1 cellular context compared by ENCODE assay signal in the genomic region with DNA sequence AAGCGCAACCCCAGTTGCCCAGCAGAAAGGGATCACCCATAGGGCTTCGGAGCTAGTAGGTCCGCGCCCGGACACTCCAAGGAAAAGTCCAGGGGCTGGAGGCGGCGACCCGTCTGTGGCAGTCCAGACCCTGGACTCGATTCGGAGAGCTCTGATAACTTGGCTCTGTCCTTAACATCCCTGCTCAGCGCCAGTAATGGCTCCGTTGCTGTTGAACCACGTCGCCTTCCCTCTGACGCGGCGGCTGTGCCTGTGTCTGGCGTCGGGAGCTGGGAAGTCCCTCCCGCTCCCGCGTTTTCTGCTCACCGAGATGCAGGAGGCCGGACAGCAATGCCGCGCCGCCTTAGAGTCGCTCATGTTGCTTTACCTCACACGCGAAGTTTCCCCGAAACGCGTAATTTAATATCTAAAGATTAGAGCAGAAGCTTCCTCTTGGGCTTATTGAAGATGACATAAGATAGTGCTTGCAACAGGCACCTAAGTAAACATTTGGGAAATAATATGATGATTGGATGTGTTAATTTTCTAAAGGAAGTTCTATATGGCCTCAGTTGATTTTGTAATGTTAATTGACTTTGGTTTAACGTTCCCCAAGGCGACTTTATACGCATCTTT.
TF ChIP-seq lines count a peak whose summit lies in the region.

No MANE protein-coding gene starts in this region.

TF ChIP-seq in K562, 482 proteins besides CTCF, POLR2A, EP300 and RAD21 (continued from another document):
- TF ChIP-seq, protein P1, sequence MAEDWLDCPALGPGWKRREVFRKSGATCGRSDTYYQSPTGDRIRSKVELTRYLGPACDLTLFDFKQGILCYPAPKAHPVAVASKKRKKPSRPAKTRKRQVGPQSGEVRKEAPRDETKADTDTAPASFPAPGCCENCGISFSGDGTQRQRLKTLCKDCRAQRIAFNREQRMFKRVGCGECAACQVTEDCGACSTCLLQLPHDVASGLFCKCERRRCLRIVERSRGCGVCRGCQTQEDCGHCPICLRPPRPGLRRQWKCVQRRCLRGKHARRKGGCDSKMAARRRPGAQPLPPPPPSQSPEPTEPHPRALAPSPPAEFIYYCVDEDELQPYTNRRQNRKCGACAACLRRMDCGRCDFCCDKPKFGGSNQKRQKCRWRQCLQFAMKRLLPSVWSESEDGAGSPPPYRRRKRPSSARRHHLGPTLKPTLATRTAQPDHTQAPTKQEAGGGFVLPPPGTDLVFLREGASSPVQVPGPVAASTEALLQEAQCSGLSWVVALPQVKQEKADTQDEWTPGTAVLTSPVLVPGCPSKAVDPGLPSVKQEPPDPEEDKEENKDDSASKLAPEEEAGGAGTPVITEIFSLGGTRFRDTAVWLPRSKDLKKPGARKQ (CRISPR knock-in tag; IDR thresholded peaks at IDR 0.05), result 0 out of 2 replicates have a peak, but pooled peaks have one; percentile 17
- peak; percentile 25; the same call in 1 of the 2 replicates for TF ChIP-seq TAF7 (tag; IDR thresholded peaks at IDR 0.05)
- 0 out of 2 replicates have a peak, but pooled peaks have one; percentile 18 for TF ChIP-seq ETV1 (tag; conservative IDR thresholded peaks at IDR 0.05; ENCODE audit: low read depth)
- TF ChIP-seq ATF1 (CRISPR knock-in tag; IDR thresholded peaks at IDR 0.05), result peak; percentile 86
- peak; percentile 97 for TF ChIP-seq ATF1 (tag; IDR thresholded peaks at IDR 0.05)
- TF ChIP-seq CEBPG (CRISPR knock-in tag; IDR thresholded peaks at IDR 0.05), result no peak
- TF ChIP-seq CEBPG (tag; conservative IDR thresholded peaks at IDR 0.05 in 1 of 2, IDR thresholded peaks at IDR 0.05 in 1 of 2), result no peak
- TF ChIP-seq XRCC5 (IDR thresholded peaks at IDR 0.05; ENCODE audit: low read depth, low read length), result 0 out of 2 replicates have a peak, but pooled peaks have one; percentile 53
- TF ChIP-seq, protein P2, sequence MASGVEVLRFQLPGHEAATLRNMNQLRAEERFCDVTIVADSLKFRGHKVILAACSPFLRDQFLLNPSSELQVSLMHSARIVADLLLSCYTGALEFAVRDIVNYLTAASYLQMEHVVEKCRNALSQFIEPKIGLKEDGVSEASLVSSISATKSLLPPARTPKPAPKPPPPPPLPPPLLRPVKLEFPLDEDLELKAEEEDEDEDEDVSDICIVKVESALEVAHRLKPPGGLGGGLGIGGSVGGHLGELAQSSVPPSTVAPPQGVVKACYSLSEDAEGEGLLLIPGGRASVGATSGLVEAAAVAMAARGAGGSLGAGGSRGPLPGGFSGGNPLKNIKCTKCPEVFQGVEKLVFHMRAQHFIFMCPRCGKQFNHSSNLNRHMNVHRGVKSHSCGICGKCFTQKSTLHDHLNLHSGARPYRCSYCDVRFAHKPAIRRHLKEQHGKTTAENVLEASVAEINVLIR (CRISPR knock-in tag; IDR thresholded peaks at IDR 0.05), result peak; percentile 85
- TF ChIP-seq ASH1L (IDR thresholded peaks at IDR 0.05; ENCODE audit: borderline replicate concordance, low read depth, partially characterized antibody), result peak; percentile 35
- TF ChIP-seq FOXK1 (CRISPR knock-in tag; IDR thresholded peaks at IDR 0.05; ENCODE audit: borderline replicate concordance), result peak; percentile 58; the same call in 1 of the 2 replicates
- TF ChIP-seq, protein P3, sequence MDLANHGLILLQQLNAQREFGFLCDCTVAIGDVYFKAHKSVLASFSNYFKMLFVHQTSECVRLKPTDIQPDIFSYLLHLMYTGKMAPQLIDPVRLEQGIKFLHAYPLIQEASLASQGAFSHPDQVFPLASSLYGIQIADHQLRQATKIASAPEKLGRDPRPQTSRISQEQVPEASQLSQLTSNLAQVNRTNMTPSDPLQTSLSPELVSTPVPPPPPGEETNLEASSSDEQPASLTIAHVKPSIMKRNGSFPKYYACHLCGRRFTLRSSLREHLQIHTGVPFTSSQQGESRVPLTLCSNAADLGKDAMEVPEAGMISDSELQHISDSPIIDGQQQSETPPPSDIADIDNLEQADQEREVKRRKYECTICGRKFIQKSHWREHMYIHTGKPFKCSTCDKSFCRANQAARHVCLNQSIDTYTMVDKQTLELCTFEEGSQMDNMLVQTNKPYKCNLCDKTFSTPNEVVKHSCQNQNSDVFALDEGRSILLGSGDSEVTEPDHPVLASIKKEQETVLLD (IDR thresholded peaks at IDR 0.05), result 0 out of 2 replicates have a peak, but pooled peaks have one; percentile 10
- peak; percentile 98 for TF ChIP-seq CREM (IDR thresholded peaks at IDR 0.05; ENCODE audit: low read depth)
- TF ChIP-seq BRD9 (IDR thresholded peaks at IDR 0.05; ENCODE audit: low read depth, partially characterized antibody), result peak; percentile 74
- TF ChIP-seq RB1 (IDR thresholded peaks at IDR 0.05; ENCODE audit: low read depth), result peak; percentile 85; the same call in 1 of the 2 replicates
- no peak for TF ChIP-seq U2AF2 (optimal IDR thresholded peaks at IDR 0.05; ENCODE audit: low read depth, low read length)
- TF ChIP-seq CSDE1 (IDR thresholded peaks at IDR 0.05), result peak in 1 of 2 experiments; percentile 36; a peak in 1 of 4 replicates
- TF ChIP-seq, protein P4, sequence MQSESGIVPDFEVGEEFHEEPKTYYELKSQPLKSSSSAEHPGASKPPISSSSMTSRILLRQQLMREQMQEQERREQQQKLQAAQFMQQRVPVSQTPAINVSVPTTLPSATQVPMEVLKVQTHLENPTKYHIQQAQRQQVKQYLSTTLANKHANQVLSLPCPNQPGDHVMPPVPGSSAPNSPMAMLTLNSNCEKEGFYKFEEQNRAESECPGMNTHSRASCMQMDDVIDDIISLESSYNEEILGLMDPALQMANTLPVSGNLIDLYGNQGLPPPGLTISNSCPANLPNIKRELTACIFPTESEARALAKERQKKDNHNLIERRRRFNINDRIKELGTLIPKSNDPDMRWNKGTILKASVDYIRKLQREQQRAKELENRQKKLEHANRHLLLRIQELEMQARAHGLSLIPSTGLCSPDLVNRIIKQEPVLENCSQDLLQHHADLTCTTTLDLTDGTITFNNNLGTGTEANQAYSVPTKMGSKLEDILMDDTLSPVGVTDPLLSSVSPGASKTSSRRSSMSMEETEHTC (IDR thresholded peaks at IDR 0.05), result no peak
- no peak for TF ChIP-seq ZNF445 (CRISPR knock-in tag; IDR thresholded peaks at IDR 0.05; ENCODE audit: low read depth)
